8 cellular contexts compared by ENCODE assay signal in genomic region chr7:25192043-25192442, GRCh38. TPM values are rescaled to one million over a fixed set of nuclear protein-coding genes. Genes with fewer than 3 reads are reported as not detected.
"Had no signal": no experiment of that assay in that cellular context is flagged by ENCODE, and none has a peak within 500 bp of the region (broad histone marks: within the 10 kb centered on the region; RNA-seq: fewer than 3 reads in every experiment).

No MANE protein-coding gene starts in this region.

- H3K27ac ChIP-seq: KMS-11 had no signal

- H3K4me2 ChIP-seq: GM23338, KMS-11 had no signal

- DNase-seq: H9, HCEC 1CT, KBM-7 had no signal

- H3K4me3 ChIP-seq: GM23338 had no signal

- ATAC-seq: GM23338 had no signal

- H3K9ac ChIP-seq: KMS-11 had no signal

- H2AFZ ChIP-seq: GM23338 had no signal

RNA-seq across cellular contexts. Expression of gene NPVF, which starts 36.2 kb away (rescaled TPM):
- total RNA-seq: GM23338, H1, H9, HT-29 had no signal
- polyA plus RNA-seq: GM23338, H1, IgD-negative memory B cell had no signal
